In genomic region chrX:3262906-3263305, GRCh38 we compare ENCODE assay signal across 10 cellular contexts.
DNase-seq lines count a peak whose midpoint lies in the region; ATAC-seq, FAIRE-seq and TF ChIP-seq lines count a peak whose summit lies in the region.
"Had no signal": no experiment of that assay in that cellular context is flagged by ENCODE, and none has a peak within 500 bp of the region (broad histone marks: within the 10 kb centered on the region; RNA-seq: fewer than 3 reads in every experiment).

No MANE protein-coding gene starts in this region.

- H3K4me1 ChIP-seq in astrocyte (ENCODE audit: insufficient read depth, low read length) (peaks cover 5% of the 10 kb centered on the region), keratinocyte (ENCODE audit: control insufficient read depth, extremely low read depth, insufficient read depth, low read length) (peaks cover 12% of the 10 kb centered on the region)
- H3K4me1 ChIP-seq: parathyroid adenoma had no signal

- H3K9me3 ChIP-seq in astrocyte (ENCODE audit: insufficient read depth, low read depth, low read length), result no peaks in the 10 kb centered on the region
- no peaks in the 10 kb centered on the region for H3K9me3 ChIP-seq in keratinocyte (ENCODE audit: control insufficient read depth, low read depth, low read length)

- ATAC-seq in left ventricle myocardium superior (peak; percentile 59), Right ventricle myocardium inferior (no peak), HG03095 (IDR thresholded peaks at IDR 0.05; ENCODE audit: unreplicated experiment) (no peak)
- ATAC-seq: activated CD4-positive, alpha-beta T cell treated with anti-CD3 and anti-CD28 coated beads for 36 hours had no signal

- H4K20me1 ChIP-seq in astrocyte (ENCODE audit: insufficient read depth, low read length) (no peaks in the 10 kb centered on the region), keratinocyte (ENCODE audit: control insufficient read depth, extremely low read depth, insufficient read depth, low read length) (no peaks in the 10 kb centered on the region)

- no peak for DNase-seq in left ventricle myocardium superior
- no peak for DNase-seq in Right ventricle myocardium inferior (ENCODE audit: missing footprints)
- peak; percentile 92 for DNase-seq in astrocyte (ENCODE audit: low read depth)
- DNase-seq in keratinocyte (ENCODE audit: low read depth, low spot score), result peak; percentile 57
- DNase-seq in activated gamma-delta T cell (lab: John Stamatoyannopoulos, UW), result no peak
- DNase-seq in mesenteric fat pad (ENCODE audit: low spot score), result no peak
- no peak for DNase-seq in DMS 273 (lab: John Stamatoyannopoulos, UW; ENCODE audit: unreplicated experiment)
- DNase-seq: activated CD4-positive, alpha-beta T cell treated with anti-CD3 and anti-CD28 coated beads for 36 hours had no signal

- no peaks in the 10 kb centered on the region for H3K36me3 Mint-ChIP-seq in astrocyte (ENCODE audit: low read depth, unreplicated experiment)

- H2AFZ ChIP-seq in astrocyte (ENCODE audit: low read depth, low read length) (no peak overlapping the region), keratinocyte (ENCODE audit: control insufficient read depth, low read length) (no peak overlapping the region)
- H2AFZ ChIP-seq: parathyroid adenoma had no signal

- H3K9ac ChIP-seq in astrocyte (ENCODE audit: low read length) (peak overlapping the region; percentile 58), keratinocyte (ENCODE audit: control insufficient read depth, extremely low read depth, insufficient read depth, low read length) (no peak overlapping the region)
- H3K9ac ChIP-seq: parathyroid adenoma had no signal

- H3K27me3 Mint-ChIP-seq in astrocyte (ENCODE audit: low read depth, unreplicated experiment), result no peaks in the 10 kb centered on the region

- dilution Hi-C loops in keratinocyte (cut with MboI; ENCODE audit: extremely low pct_ligation_motif_present, low sequenced_read_pairs), result no loop called here

- no peak overlapping the region for H3K4me3 Mint-ChIP-seq in astrocyte (ENCODE audit: unreplicated experiment)
- H3K4me3 Mint-ChIP-seq: activated CD4-positive, alpha-beta T cell treated with anti-CD3 and anti-CD28 coated beads for 36 hours had no signal

- peak overlapping the region; percentile 82 for H3K27ac ChIP-seq in astrocyte (ENCODE audit: low read depth, low read length)
- peak overlapping the region; percentile 44 for H3K27ac ChIP-seq in keratinocyte (ENCODE audit: control insufficient read depth, insufficient read depth, low read length)
- H3K27ac ChIP-seq: parathyroid adenoma had no signal

- H3K79me2 ChIP-seq in astrocyte (ENCODE audit: insufficient read depth, low read length) (no peaks in the 10 kb centered on the region), keratinocyte (ENCODE audit: control insufficient read depth, insufficient read depth, low read length) (no peaks in the 10 kb centered on the region)
- H3K79me2 ChIP-seq: parathyroid adenoma had no signal

- peaks cover 2% of the 10 kb centered on the region for H3K9me3 Mint-ChIP-seq in astrocyte (ENCODE audit: unreplicated experiment)

- H3K4me2 ChIP-seq in astrocyte (ENCODE audit: low read length) (peak overlapping the region; percentile 63), keratinocyte (ENCODE audit: control insufficient read depth, extremely low read depth, insufficient read depth, low read depth, low read length) (peak overlapping the region; percentile 41)

- FAIRE-seq in astrocyte (lab: Jason Lieb, UNC) (peak; percentile 100), keratinocyte (lab: Jason Lieb, UNC) (peak; percentile 86)

- no peak overlapping the region for H3K4me3 ChIP-seq in astrocyte (ENCODE audit: insufficient read depth, low read depth, low read length)
- no peak overlapping the region for H3K4me3 ChIP-seq in keratinocyte (ENCODE audit: control insufficient read depth in 2 of 3, extremely low read depth in 1 of 3, insufficient read depth in 2 of 3, low read depth in 1 of 3, low read length in 3 of 3)

- TF ChIP-seq CTCF in astrocyte (IDR thresholded peaks at IDR 0.05; ENCODE audit: insufficient read depth, low read depth, low read length), result no peak
- no peak for TF ChIP-seq CTCF in keratinocyte (optimal IDR thresholded peaks at IDR 0.05 in 1 of 3, IDR thresholded peaks at IDR 0.05 in 1 of 3, conservative IDR thresholded peaks at IDR 0.05 in 1 of 3; ENCODE audit: extremely low read depth in 1 of 3, insufficient read depth in 2 of 3, low read length in 3 of 3)

- H3K36me3 ChIP-seq in astrocyte (ENCODE audit: insufficient read depth, low read length), result no peaks in the 10 kb centered on the region
- H3K36me3 ChIP-seq in keratinocyte (ENCODE audit: control insufficient read depth in 2 of 2, extremely low read depth in 1 of 2, insufficient read depth in 2 of 2, low read length in 2 of 2), result no peaks in the 10 kb centered on the region

- peaks cover 16% of the 10 kb centered on the region for H3K4me1 Mint-ChIP-seq in astrocyte (ENCODE audit: low read depth, unreplicated experiment)

- H3K27ac Mint-ChIP-seq in astrocyte (ENCODE audit: unreplicated experiment), result peak overlapping the region; percentile 86
- H3K27ac Mint-ChIP-seq: activated CD4-positive, alpha-beta T cell treated with anti-CD3 and anti-CD28 coated beads for 36 hours had no signal

- intact Hi-C loops in left ventricle myocardium superior (cut with micrococcal nuclease), result no loop called here
- intact Hi-C loops in Right ventricle myocardium inferior (cut with DNase I), result no loop called here

- H3K9me1 ChIP-seq in keratinocyte (ENCODE audit: control insufficient read depth, extremely low read depth, insufficient read depth, low read length), result no peaks in the 10 kb centered on the region

- H3K27me3 ChIP-seq in astrocyte (ENCODE audit: insufficient read depth, low read length) (no peaks in the 10 kb centered on the region), keratinocyte (ENCODE audit: control insufficient read depth, extremely low read depth, insufficient read depth, low read length) (no peaks in the 10 kb centered on the region)

Comparison
In these comparisons a context has a peak if more than half of its experiments do, and no peak if none do; other contexts are left out.
1. DNase-seq: peak in astrocyte (single experiment) and keratinocyte (single experiment); none in left ventricle myocardium superior (single experiment), Right ventricle myocardium inferior (single experiment), activated gamma-delta T cell (single experiment), mesenteric fat pad (single experiment) and DMS 273 (single experiment).